Comparison of ENCODE assay signal across 1 cellular context in the genomic region with DNA sequence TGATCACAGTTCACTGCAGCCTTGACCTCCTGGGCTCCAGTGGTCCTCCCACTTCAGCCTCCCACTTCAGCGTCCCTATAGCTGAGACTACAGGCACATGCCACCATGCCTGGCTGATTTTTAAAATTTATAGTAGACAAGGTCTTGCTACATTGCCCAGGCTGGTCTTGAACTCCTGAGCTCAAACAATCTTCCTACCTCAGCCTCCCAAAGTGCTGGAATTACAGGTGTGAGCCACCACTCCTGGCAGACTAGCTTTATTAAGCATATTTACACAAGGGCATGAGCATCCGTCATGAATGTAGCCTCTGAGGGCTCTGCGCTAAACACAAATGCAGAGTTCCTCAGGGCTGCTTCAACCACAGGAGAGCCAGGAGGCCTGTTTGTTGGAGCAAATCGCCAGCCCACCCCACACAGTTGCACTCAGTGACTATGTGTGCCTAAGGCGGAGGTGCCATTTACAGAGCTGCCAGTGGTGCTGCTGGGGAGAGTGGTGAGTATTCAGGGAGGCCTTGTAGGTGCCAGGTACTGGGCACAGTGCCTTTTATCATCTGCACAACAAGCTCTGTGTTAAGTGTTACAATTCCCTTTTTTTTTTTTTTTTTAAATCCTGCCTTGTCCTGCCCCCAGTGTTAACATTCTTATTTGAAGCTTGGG.
TF ChIP-seq lines count a peak whose summit lies in the region.

No MANE protein-coding gene starts in this region.

TF ChIP-seq in HCT116, 20 proteins besides CTCF, POLR2A, EP300 and RAD21 (continued from another document):
- TF ChIP-seq POLR2AphosphoS5 (IDR thresholded peaks at IDR 0.05; ENCODE audit: low read depth, low read length): no peak
- TF ChIP-seq CBX3 (IDR thresholded peaks at IDR 0.05; ENCODE audit: low read depth): no peak
- no peak for TF ChIP-seq ELF1 (IDR thresholded peaks at IDR 0.05; ENCODE audit: borderline replicate concordance, low read depth)
- no peak for TF ChIP-seq EZH2phosphoT487 (IDR thresholded peaks at IDR 0.05; ENCODE audit: borderline replicate concordance)
- no peak for TF ChIP-seq YY1 (IDR thresholded peaks at IDR 0.05; ENCODE audit: extremely low read depth, insufficient replicate concordance, low read depth, low read length)
- TF ChIP-seq ZNF274 (IDR thresholded peaks at IDR 0.05; ENCODE audit: low read depth, low read length): no peak
- no peak for TF ChIP-seq ATF3 (IDR thresholded peaks at IDR 0.05)
- TF ChIP-seq, protein P1, sequence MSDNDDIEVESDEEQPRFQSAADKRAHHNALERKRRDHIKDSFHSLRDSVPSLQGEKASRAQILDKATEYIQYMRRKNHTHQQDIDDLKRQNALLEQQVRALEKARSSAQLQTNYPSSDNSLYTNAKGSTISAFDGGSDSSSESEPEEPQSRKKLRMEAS (IDR thresholded peaks at IDR 0.05): no peak
- TF ChIP-seq TCF7L2 (IDR thresholded peaks at IDR 0.05; ENCODE audit: borderline replicate concordance, extremely low read depth, insufficient read depth, insufficient read length): no peak
- TF ChIP-seq REST (IDR thresholded peaks at IDR 0.05; ENCODE audit: low read depth): no peak
- TF ChIP-seq JUND (IDR thresholded peaks at IDR 0.05): no peak
- TF ChIP-seq ZFX (IDR thresholded peaks at IDR 0.05): no peak
- no peak for TF ChIP-seq SP1 (IDR thresholded peaks at IDR 0.05; ENCODE audit: low read depth)
- no peak for TF ChIP-seq EZH2 (IDR thresholded peaks at IDR 0.05)
